23 cellular contexts compared by ENCODE assay signal in the genomic region with DNA sequence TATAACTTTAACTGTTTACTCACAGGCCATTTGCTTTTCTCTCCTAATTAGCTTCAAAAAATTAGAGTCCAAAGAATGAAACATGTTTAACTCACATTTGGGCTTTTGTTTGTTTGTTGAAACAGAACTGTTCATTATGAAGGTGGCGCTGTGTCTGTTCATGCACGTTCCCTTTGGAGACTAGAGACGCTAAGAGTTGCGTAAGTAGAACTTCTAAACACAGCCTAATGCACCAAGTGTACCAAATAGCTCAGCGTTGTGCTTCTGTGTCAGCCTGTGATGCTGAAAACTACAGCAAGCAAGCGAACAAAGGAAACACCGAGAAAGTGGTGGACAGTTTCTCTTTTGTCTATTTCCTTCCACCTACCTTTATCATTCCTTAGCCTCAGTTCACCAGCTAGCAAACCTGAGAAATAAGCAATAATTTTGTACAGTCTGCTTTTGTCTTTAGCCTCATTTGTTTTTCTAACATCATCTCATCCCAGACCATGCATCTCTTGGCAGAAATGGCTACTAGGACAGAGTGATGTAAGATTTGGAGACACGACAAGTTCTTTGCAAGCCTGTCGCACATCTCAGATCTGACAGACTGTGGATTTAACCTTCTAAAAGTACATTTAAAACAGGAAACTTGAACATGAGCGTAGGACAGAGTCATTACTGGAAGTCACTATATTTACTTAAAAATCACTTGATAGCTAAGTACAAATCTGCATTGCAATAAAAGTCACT.
A peak's percentile ranks its signal among the peaks of the same experiment; 100 is the strongest.
DNase-seq lines count a peak whose midpoint lies in the region; ATAC-seq, FAIRE-seq and TF ChIP-seq lines count a peak whose summit lies in the region.
"Had no signal": no experiment of that assay in that cellular context is flagged by ENCODE, and none has a peak within 500 bp of the region (broad histone marks: within the 10 kb centered on the region; RNA-seq: fewer than 3 reads in every experiment).

No MANE protein-coding gene starts in this region.

- H3K9ac ChIP-seq in HepG2 (ENCODE audit: insufficient read depth, low read depth, low read length): no peak overlapping the region

- BruUV-seq in HepG2 (replicated peaks; lab: Mats Ljungman, UMichigan): no TSS peak

- peaks cover 7% of the 10 kb centered on the region for H3K9me3 Mint-ChIP-seq in HFFc6

- TF ChIP-seq CTCF in HepG2 (CRISPR knock-in tag; IDR thresholded peaks at IDR 0.05) (no peak), right lobe of liver (IDR thresholded peaks at IDR 0.05) (no peak), HFFc6 (IDR thresholded peaks at IDR 0.05) (no peak), prostate gland (IDR thresholded peaks at IDR 0.05) (no peak)

- no peak for TF ChIP-seq RAD21 in HepG2 (CRISPR knock-in tag; IDR thresholded peaks at IDR 0.05)

- no peaks in the 10 kb centered on the region for H4K20me1 ChIP-seq in HepG2 (ENCODE audit: insufficient read depth, low read length)

- H3K4me1 ChIP-seq in HepG2 (ENCODE audit: insufficient read depth, low read length): no peaks in the 10 kb centered on the region
- H3K4me1 ChIP-seq in right lobe of liver: no peaks in the 10 kb centered on the region
- H3K4me1 ChIP-seq in prostate gland (replicated peaks): no peaks in the 10 kb centered on the region
- H3K4me1 ChIP-seq: BE2C had no signal

- POLR2A ChIA-PET in HepG2 (lab: Yijun Ruan, JAX): no interaction called here

- H3K36me3 Mint-ChIP-seq in HFFc6 (ENCODE audit: low read depth): 0 out of 2 replicates have a peak, but pooled peaks cover 5% of the 10 kb centered on the region

- TF ChIP-seq EP300 in HepG2 (IDR thresholded peaks at IDR 0.05; ENCODE audit: low read depth in 2 of 2, low read length in 2 of 2): no peak
- TF ChIP-seq EP300 in HepG2 (CRISPR knock-in tag; IDR thresholded peaks at IDR 0.05; ENCODE audit: borderline replicate concordance): no peak

- DNase-seq in HepG2 (ENCODE audit: low spot score): no peak
- no peak for DNase-seq in right lobe of liver
- DNase-seq in left ventricle myocardium superior: no peak
- DNase-seq in HFFc6: no peak
- DNase-seq in prostate gland (ENCODE audit: low spot score): no peak
- no peak for DNase-seq in mesenteric fat pad (ENCODE audit: low spot score)
- DNase-seq: BE2C, EL, MM.1S, NCI-H1048, NCI-H1417 treated with DMSO at 0.1 percent for 48 hours, NCI-H187, NCI-H446, NCI-H526, OCI-M1, SHP77 had no signal

- intact Hi-C loops in HepG2 (cut with micrococcal nuclease; ENCODE audit: unreplicated experiment) (no loop called here), right lobe of liver (cut with DNase I) (no loop called here), left ventricle myocardium superior (cut with micrococcal nuclease) (no loop called here), prostate gland (cut with DNase I) (no loop called here)

- CTCF ChIA-PET in HepG2 (lab: Yijun Ruan, JAX; ENCODE audit: low intra/inter-chr PET ratio, low total read pairs): no interaction called here

- H3K27ac ChIP-seq in HepG2 (ENCODE audit: extremely low read length, insufficient read depth, low read length) (no peak overlapping the region), right lobe of liver (no peak overlapping the region), cingulate gyrus (ENCODE audit: low read depth, low read length) (peak overlapping the region; percentile 15), prostate gland (no peak overlapping the region)
- H3K27ac ChIP-seq: SK-N-MC had no signal

- H3K27me3 ChIP-seq in HepG2 (ENCODE audit: control insufficient read depth in 1 of 2, insufficient read depth in 2 of 2, low read length in 2 of 2): no peaks in the 10 kb centered on the region
- H3K27me3 ChIP-seq in right lobe of liver: no peaks in the 10 kb centered on the region
- no peaks in the 10 kb centered on the region for H3K27me3 ChIP-seq in prostate gland (replicated peaks; ENCODE audit: insufficient read depth)
- H3K27me3 ChIP-seq: BE2C had no signal

- ATAC-seq in HepG2 (no peak), right lobe of liver (no peak), left ventricle myocardium superior (peak; percentile 24), GM21529 (IDR thresholded peaks at IDR 0.05; ENCODE audit: unreplicated experiment) (no peak)
- ATAC-seq: K562 had no signal

- FAIRE-seq in HepG2 (lab: Jason Lieb, UNC): no peak
- FAIRE-seq: A204.1, H54, K562, RCC 7860 had no signal

- H3K9me3 ChIP-seq in HepG2 (ENCODE audit: low read length) (peaks cover 7% of the 10 kb centered on the region), right lobe of liver (no peaks in the 10 kb centered on the region), prostate gland (no peaks in the 10 kb centered on the region)
- H3K9me3 ChIP-seq: BE2C had no signal

- no peaks in the 10 kb centered on the region; the same call in 1 of the 2 replicates for H3K27me3 Mint-ChIP-seq in HFFc6 (ENCODE audit: insufficient read depth)

- no peak overlapping the region for H3K4me2 ChIP-seq in HepG2 (ENCODE audit: low read depth, low read length)

- in situ Hi-C loops in HepG2 (cut with HindIII; ENCODE audit: extremely low pct_ligation_motif_present, low pct_unique_long_range_greater_than_20kb): no loop called here

- no peak overlapping the region for H2AFZ ChIP-seq in HepG2 (ENCODE audit: low read length)

- WGBS in HepG2 (ENCODE audit: low lambda C conversion rate): 25% methylated on average over 10 of the region's 10 CpGs
- 70% methylated on average over 10 of the region's 10 CpGs for WGBS in right lobe of liver (ENCODE audit: insufficient coverage, low coverage, low lambda C conversion rate, missing lambda C conversion rate)
- 80% methylated on average over 10 of the region's 10 CpGs for WGBS in prostate gland

- no peak overlapping the region for H3K27ac Mint-ChIP-seq in HFFc6

- no peak overlapping the region for H3K4me3 ChIP-seq in HepG2 (replicated peaks in 1 of 3; ENCODE audit: insufficient read depth in 1 of 3, low read depth in 2 of 3, low read length in 3 of 3)
- no peak overlapping the region for H3K4me3 ChIP-seq in right lobe of liver
- H3K4me3 ChIP-seq in prostate gland: no peak overlapping the region
- H3K4me3 ChIP-seq: K562, SK-N-MC had no signal

- no peaks in the 10 kb centered on the region for H3K4me1 Mint-ChIP-seq in HFFc6 (ENCODE audit: low read depth)

- H3K36me3 ChIP-seq in HepG2 (replicated peaks in 1 of 2; ENCODE audit: control insufficient read depth in 1 of 2, insufficient read depth in 2 of 2, low read length in 2 of 2) (no peaks in the 10 kb centered on the region), right lobe of liver (no peaks in the 10 kb centered on the region), prostate gland (no peaks in the 10 kb centered on the region)
- H3K36me3 ChIP-seq: BE2C had no signal

- TF ChIP-seq POLR2A in HepG2 (IDR thresholded peaks at IDR 0.05; ENCODE audit: insufficient read depth in 1 of 2, low read depth in 2 of 2, low read length in 2 of 2) (no peak), right lobe of liver (IDR thresholded peaks at IDR 0.05) (no peak), prostate gland (IDR thresholded peaks at IDR 0.05) (no peak)

- no peak overlapping the region for H3K4me3 Mint-ChIP-seq in HFFc6

- no peaks in the 10 kb centered on the region for H3K79me2 ChIP-seq in HepG2 (ENCODE audit: insufficient read depth, low read length)

TF ChIP-seq in HepG2, 621 proteins besides CTCF, POLR2A, EP300 and RAD21:
- TF ChIP-seq CEBPG (CRISPR knock-in tag; IDR thresholded peaks at IDR 0.05) (0 out of 2 replicates have a peak, but pooled peaks have one; percentile 18), ZNF224 (CRISPR knock-in tag; IDR thresholded peaks at IDR 0.05) (no peak)
